ENCODE assay signal across 15 cellular contexts in the genomic region with DNA sequence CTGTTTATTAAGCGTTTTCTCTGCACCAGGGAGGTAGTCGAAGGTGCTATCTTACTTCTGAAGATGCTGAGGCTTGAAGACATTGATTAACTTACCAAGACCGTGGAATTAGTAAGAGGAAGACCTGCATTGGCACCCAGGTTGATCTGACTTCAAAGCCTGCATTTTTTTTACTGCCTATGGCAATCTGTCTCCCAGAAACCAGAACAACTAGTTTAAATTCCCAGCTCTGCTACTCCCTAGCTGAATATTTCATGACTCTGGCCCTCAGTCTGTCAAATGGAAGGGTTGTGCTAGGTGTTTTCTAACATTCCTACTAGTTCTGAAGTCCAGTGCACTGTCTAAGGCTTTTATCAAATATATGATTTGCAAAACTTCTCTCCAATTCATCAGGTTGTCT. TPM values are rescaled to one million over a fixed set of nuclear protein-coding genes. Genes with fewer than 3 reads are reported as not detected.
DNase-seq lines count a peak whose midpoint lies in the region; ATAC-seq, FAIRE-seq and TF ChIP-seq lines count a peak whose summit lies in the region.
"Had no signal": no experiment of that assay in that cellular context is flagged by ENCODE, and none has a peak within 500 bp of the region (broad histone marks: within the 10 kb centered on the region; RNA-seq: fewer than 3 reads in every experiment).

No MANE protein-coding gene starts in this region.

- no peaks in the 10 kb centered on the region for H3K79me2 ChIP-seq in SK-N-SH (ENCODE audit: insufficient read depth)

- H3K36me3 Mint-ChIP-seq in mesothelial cell of epicardium, result no peaks in the 10 kb centered on the region
- H3K36me3 Mint-ChIP-seq: CD14-positive monocyte; CD4-positive, alpha-beta memory T cell had no signal

- no peaks in the 10 kb centered on the region for H3K9me3 ChIP-seq in SK-N-SH
- H3K9me3 ChIP-seq: BLaER1, HAP-1 had no signal

- DNase-seq in GM12892 (ENCODE audit: insufficient read length) (no peak), epithelial cell of esophagus (ENCODE audit: low read depth) (peak; percentile 30), mesothelial cell of epicardium (ENCODE audit: low spot score in 2 of 2, unreplicated experiment in 2 of 2) (no peak), NCI-H345 treated with DMSO at 0.1 percent for 48 hours (lab: John Stamatoyannopoulos, UW; ENCODE audit: unreplicated experiment) (no peak), dedifferentiated amniotic fluid mesenchymal stem cell (ENCODE audit: extremely low spot score) (no peak), SK-N-SH (no peak)
- DNase-seq: 8988T; CD4-positive, alpha-beta memory T cell; DMS153; GF-D8 had no signal

- H3K27ac Mint-ChIP-seq in mesothelial cell of epicardium, result peak overlapping the region; percentile 53
- H3K27ac Mint-ChIP-seq: CD14-positive monocyte; CD4-positive, alpha-beta memory T cell had no signal

- H3K4me1 Mint-ChIP-seq in mesothelial cell of epicardium, result peaks cover 50% of the 10 kb centered on the region
- H3K4me1 Mint-ChIP-seq: CD14-positive monocyte had no signal

- no peak overlapping the region for H3K4me3 Mint-ChIP-seq in mesothelial cell of epicardium
- H3K4me3 Mint-ChIP-seq: CD14-positive monocyte had no signal

- H3K9me3 Mint-ChIP-seq in mesothelial cell of epicardium, result no peaks in the 10 kb centered on the region
- H3K9me3 Mint-ChIP-seq: CD14-positive monocyte; CD4-positive, alpha-beta memory T cell had no signal

- H3K9me2 ChIP-seq in SK-N-SH, result no peaks in the 10 kb centered on the region

- no peak for TF ChIP-seq POLR2A in GM12892 (IDR thresholded peaks at IDR 0.05; ENCODE audit: low read depth, low read length)

- no peak overlapping the region for H2AFZ ChIP-seq in SK-N-SH (ENCODE audit: low read depth)

- H3K36me3 ChIP-seq in SK-N-SH (replicated peaks in 1 of 2; ENCODE audit: control insufficient read depth in 1 of 2, insufficient read depth in 2 of 2, low read length in 1 of 2), result no peaks in the 10 kb centered on the region
- H3K36me3 ChIP-seq: BLaER1, HAP-1 had no signal

- 46% methylated on average over 3 of the region's 3 CpGs for WGBS in SK-N-SH (ENCODE audit: low lambda C conversion rate)

- ATAC-seq in GM19351 (IDR thresholded peaks at IDR 0.05; ENCODE audit: unreplicated experiment), result no peak

- peaks cover 8% of the 10 kb centered on the region; the same call in 1 of the 2 replicates for H3K27me3 ChIP-seq in SK-N-SH (ENCODE audit: insufficient read depth)
- H3K27me3 ChIP-seq: BLaER1 had no signal

- no peak overlapping the region for H3K4me2 ChIP-seq in SK-N-SH
- H3K4me2 ChIP-seq: BLaER1 had no signal

- TF ChIP-seq CTCF in epithelial cell of esophagus (IDR thresholded peaks at IDR 0.05; ENCODE audit: insufficient read depth, low read depth, low read length, missing control alignments), result no peak
- no peak for TF ChIP-seq CTCF in mesothelial cell of epicardium (IDR thresholded peaks at IDR 0.05; ENCODE audit: unreplicated experiment)
- no peak for TF ChIP-seq CTCF in SK-N-SH (IDR thresholded peaks at IDR 0.05)

- peak overlapping the region in 1 of 2 experiments; percentile 79; a peak in 2 of 4 replicates for H3K27ac ChIP-seq in SK-N-SH (ENCODE audit: low read depth in 2 of 2, low read length in 1 of 2)
- H3K27ac ChIP-seq: BLaER1, HL-60 had no signal

- TF ChIP-seq RAD21 in SK-N-SH (IDR thresholded peaks at IDR 0.05; ENCODE audit: low read length), result no peak

- CTCF ChIA-PET in SK-N-SH (lab: Yijun Ruan, JAX), result interaction anchor here (0.9 to 1.5 kb wide), 3 partner anchors 72 to 131 kb away, joined by 3 to 4 read pairs (median 3); no protein-coding TSS in a partner anchor

- H3K4me3 ChIP-seq in epithelial cell of esophagus (ENCODE audit: low read length) (no peak overlapping the region), SK-N-SH (ENCODE audit: low read depth in 2 of 2, low read length in 1 of 2) (no peak overlapping the region)
- H3K4me3 ChIP-seq: BLaER1, HAP-1 had no signal

- POLR2A ChIA-PET in SK-N-SH (lab: Yijun Ruan, JAX), result no interaction called here

- peak; percentile 40 for FAIRE-seq in GM12892 (lab: Jason Lieb, UNC)

- no peak overlapping the region for H3K9ac ChIP-seq in SK-N-SH
- H3K9ac ChIP-seq: BLaER1 had no signal

- H3F3A ChIP-seq in SK-N-SH (replicated peaks; ENCODE audit: insufficient read depth), result no peaks in the 10 kb centered on the region

- TF ChIP-seq EP300 in SK-N-SH (IDR thresholded peaks at IDR 0.05; ENCODE audit: borderline replicate concordance in 1 of 2, low read depth in 1 of 2, low read length in 1 of 2), result no peak

- H4K20me1 ChIP-seq in SK-N-SH (ENCODE audit: insufficient read depth), result no peaks in the 10 kb centered on the region
- H4K20me1 ChIP-seq: BLaER1 had no signal

- peaks cover 0 to 14% of the 10 kb centered on the region in 2 experiments; a peak in 2 of 4 replicates for H3K4me1 ChIP-seq in SK-N-SH (ENCODE audit: control insufficient read depth in 1 of 2, insufficient read depth in 2 of 2, low read depth in 1 of 2, low read length in 1 of 2)
- H3K4me1 ChIP-seq: HAP-1 had no signal

- no peaks in the 10 kb centered on the region for H3K27me3 Mint-ChIP-seq in mesothelial cell of epicardium (ENCODE audit: low read depth)
- H3K27me3 Mint-ChIP-seq: CD4-positive, alpha-beta memory T cell had no signal

TF ChIP-seq in SK-N-SH, 30 proteins besides CTCF, POLR2A, EP300 and RAD21:
- TF ChIP-seq, protein P1, sequence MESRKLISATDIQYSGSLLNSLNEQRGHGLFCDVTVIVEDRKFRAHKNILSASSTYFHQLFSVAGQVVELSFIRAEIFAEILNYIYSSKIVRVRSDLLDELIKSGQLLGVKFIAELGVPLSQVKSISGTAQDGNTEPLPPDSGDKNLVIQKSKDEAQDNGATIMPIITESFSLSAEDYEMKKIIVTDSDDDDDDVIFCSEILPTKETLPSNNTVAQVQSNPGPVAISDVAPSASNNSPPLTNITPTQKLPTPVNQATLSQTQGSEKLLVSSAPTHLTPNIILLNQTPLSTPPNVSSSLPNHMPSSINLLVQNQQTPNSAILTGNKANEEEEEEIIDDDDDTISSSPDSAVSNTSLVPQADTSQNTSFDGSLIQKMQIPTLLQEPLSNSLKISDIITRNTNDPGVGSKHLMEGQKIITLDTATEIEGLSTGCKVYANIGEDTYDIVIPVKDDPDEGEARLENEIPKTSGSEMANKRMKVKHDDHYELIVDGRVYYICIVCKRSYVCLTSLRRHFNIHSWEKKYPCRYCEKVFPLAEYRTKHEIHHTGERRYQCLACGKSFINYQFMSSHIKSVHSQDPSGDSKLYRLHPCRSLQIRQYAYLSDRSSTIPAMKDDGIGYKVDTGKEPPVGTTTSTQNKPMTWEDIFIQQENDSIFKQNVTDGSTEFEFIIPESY (IDR thresholded peaks at IDR 0.05; ENCODE audit: borderline replicate concordance, low read depth), result no peak
- no peak for TF ChIP-seq RXRA (IDR thresholded peaks at IDR 0.05; ENCODE audit: borderline replicate concordance, low read depth)
- no peak for TF ChIP-seq FOXM1 (IDR thresholded peaks at IDR 0.05; ENCODE audit: low read depth)
- TF ChIP-seq, protein P2, sequence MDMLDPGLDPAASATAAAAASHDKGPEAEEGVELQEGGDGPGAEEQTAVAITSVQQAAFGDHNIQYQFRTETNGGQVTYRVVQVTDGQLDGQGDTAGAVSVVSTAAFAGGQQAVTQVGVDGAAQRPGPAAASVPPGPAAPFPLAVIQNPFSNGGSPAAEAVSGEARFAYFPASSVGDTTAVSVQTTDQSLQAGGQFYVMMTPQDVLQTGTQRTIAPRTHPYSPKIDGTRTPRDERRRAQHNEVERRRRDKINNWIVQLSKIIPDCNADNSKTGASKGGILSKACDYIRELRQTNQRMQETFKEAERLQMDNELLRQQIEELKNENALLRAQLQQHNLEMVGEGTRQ (IDR thresholded peaks at IDR 0.05; ENCODE audit: borderline replicate concordance, low read depth, low read length), result no peak
- TF ChIP-seq, protein P3, sequence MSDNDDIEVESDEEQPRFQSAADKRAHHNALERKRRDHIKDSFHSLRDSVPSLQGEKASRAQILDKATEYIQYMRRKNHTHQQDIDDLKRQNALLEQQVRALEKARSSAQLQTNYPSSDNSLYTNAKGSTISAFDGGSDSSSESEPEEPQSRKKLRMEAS (IDR thresholded peaks at IDR 0.05; ENCODE audit: low read depth), result no peak
- TF ChIP-seq, protein P4, sequence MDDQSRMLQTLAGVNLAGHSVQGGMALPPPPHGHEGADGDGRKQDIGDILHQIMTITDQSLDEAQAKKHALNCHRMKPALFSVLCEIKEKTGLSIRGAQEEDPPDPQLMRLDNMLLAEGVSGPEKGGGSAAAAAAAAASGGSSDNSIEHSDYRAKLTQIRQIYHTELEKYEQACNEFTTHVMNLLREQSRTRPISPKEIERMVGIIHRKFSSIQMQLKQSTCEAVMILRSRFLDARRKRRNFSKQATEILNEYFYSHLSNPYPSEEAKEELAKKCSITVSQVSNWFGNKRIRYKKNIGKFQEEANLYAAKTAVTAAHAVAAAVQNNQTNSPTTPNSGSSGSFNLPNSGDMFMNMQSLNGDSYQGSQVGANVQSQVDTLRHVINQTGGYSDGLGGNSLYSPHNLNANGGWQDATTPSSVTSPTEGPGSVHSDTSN (IDR thresholded peaks at IDR 0.05), result no peak
- TF ChIP-seq ELF1 (IDR thresholded peaks at IDR 0.05), result no peak
- TF ChIP-seq POLR2AphosphoS5 (IDR thresholded peaks at IDR 0.05; ENCODE audit: low read depth, low read length), result no peak
- TF ChIP-seq SIN3A (IDR thresholded peaks at IDR 0.05; ENCODE audit: borderline replicate concordance, low read depth, low read length), result no peak
- TF ChIP-seq TEAD4 (IDR thresholded peaks at IDR 0.05; ENCODE audit: borderline replicate concordance, insufficient read depth), result no peak
- no peak for TF ChIP-seq RCOR1 (IDR thresholded peaks at IDR 0.05; ENCODE audit: low read length)
- no peak for TF ChIP-seq YY1 (IDR thresholded peaks at IDR 0.05; ENCODE audit: low read depth)
- TF ChIP-seq CHD2 (IDR thresholded peaks at IDR 0.05; ENCODE audit: low read length, partially characterized antibody), result no peak

RNA-seq across cellular contexts. Expression of a gene that starts 52.0 kb away (rescaled TPM):
- polyA plus RNA-seq in GM12892 (2012; ENCODE audit: missing spikeins), result 15.5 TPM
- 8.4 to 9.0 TPM (median 9.0 TPM) in 3 replicates for total RNA-seq in mesothelial cell of epicardium
- polyA plus RNA-seq in SK-N-SH (2012; rRNA removed), result 14.0 and 14.5 TPM in 2 replicates
- 7.1 and 8.4 TPM in 2 replicates for polyA plus RNA-seq in SK-N-SH (2012; cell fraction: cytosol; rRNA removed)
- 40.4 and 41.9 TPM in 2 replicates for polyA plus RNA-seq in SK-N-SH (2012; cell fraction: nucleus; rRNA removed)
